In the genomic region with DNA sequence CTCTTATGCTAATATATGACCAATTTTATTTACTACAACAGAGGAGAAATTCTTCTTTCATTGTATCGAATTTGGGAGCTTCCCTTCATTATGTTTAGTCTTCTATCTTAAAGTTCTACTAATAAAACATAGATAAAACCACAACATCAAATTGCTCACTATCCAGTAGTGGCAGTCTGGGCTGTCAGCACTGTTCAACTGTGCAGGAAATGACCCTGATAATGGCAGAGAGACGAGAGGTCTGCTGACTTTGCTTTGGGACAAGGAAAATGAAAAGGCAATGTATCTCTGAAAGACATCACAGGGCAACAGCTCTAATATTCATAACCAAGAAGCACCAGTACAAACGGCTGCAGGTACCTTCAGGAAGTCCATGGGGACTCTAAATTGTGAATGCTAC, we compare ENCODE assay signal across 25 cellular contexts.
"Had no signal": no experiment of that assay in that cellular context is flagged by ENCODE, and none has a peak within 500 bp of the region (broad histone marks: within the 10 kb centered on the region; RNA-seq: fewer than 3 reads in every experiment).

No MANE protein-coding gene starts in this region.

- FAIRE-seq: bronchial epithelial cell, TTC549 had no signal

- H3K4me1 ChIP-seq: colonic mucosa, gastroesophageal sphincter, stomach, thyroid gland, upper lobe of left lung had no signal

- H3K4me3 Mint-ChIP-seq: activated B cell treated with CpG ODN at 0.5 μM for 24 hours; activated CD4-positive, alpha-beta T cell treated with anti-CD3 and anti-CD28 coated beads for 36 hours; activated naive CD8-positive, alpha-beta T cell; mesothelial cell of epicardium; naive B cell; nephron progenitor cell; stimulated activated naive B cell treated with anti-CD40 and anti-IgM and Interleukin-4, amounts not matched to agents 10 μg/mL and 1 μg/mL and 100 μg/mL, for 72 hours had no signal

- H3K9me3 ChIP-seq: colonic mucosa, gastroesophageal sphincter, neutrophil, stomach, thyroid gland, upper lobe of left lung had no signal

- DNase-seq: activated B cell treated with CpG ODN at 0.5 μM for 24 hours; activated CD4-positive, alpha-beta T cell treated with anti-CD3 and anti-CD28 coated beads for 36 hours; activated effector memory CD4-positive, alpha-beta T cell treated with Interleukin-2 at 50 U/mL for 16 hours; activated naive CD4-positive, alpha-beta T cell treated with Interleukin-2 at 50 U/mL for 16 hours; anterior cingulate cortex; cerebellar nuclear complex; colonic mucosa; dorsolateral prefrontal cortex; effector memory CD4-positive, alpha-beta T cell; erythroblast; kidney glomerular epithelial cell; naive B cell; nephron progenitor cell; stimulated activated CD4-positive, alpha-beta T cell treated with anti-CD3 and anti-CD28 coated beads, Interleukin-15, amount 100 ng/mL, for 24 hours; stimulated activated CD4-positive, alpha-beta T cell treated with anti-CD3 and anti-CD28 coated beads, Interleukin-2, amount 100 ng/mL, for 24 hours; stimulated activated naive B cell treated with anti-CD40 and anti-IgM and Interleukin-4, amounts not matched to agents 10 μg/mL and 1 μg/mL and 100 μg/mL, for 72 hours; stomach; thyroid gland; upper lobe of left lung had no signal

- H3K27ac Mint-ChIP-seq: activated B cell treated with CpG ODN at 0.5 μM for 24 hours; activated CD4-positive, alpha-beta T cell treated with anti-CD3 and anti-CD28 coated beads for 36 hours; activated naive CD8-positive, alpha-beta T cell; mesothelial cell of epicardium; stimulated activated naive B cell treated with anti-CD40 and anti-IgM and Interleukin-4, amounts not matched to agents 10 μg/mL and 1 μg/mL and 100 μg/mL, for 72 hours had no signal

- H3K9me3 Mint-ChIP-seq: activated B cell treated with CpG ODN at 0.5 μM for 24 hours; mesothelial cell of epicardium; naive B cell; nephron progenitor cell; stimulated activated naive B cell treated with anti-CD40 and anti-IgM and Interleukin-4, amounts not matched to agents 10 μg/mL and 1 μg/mL and 100 μg/mL, for 72 hours had no signal

- H3K27ac ChIP-seq: colonic mucosa, dorsolateral prefrontal cortex, gastroesophageal sphincter, neutrophil, stomach, thyroid gland, upper lobe of left lung had no signal

- H3K27me3 Mint-ChIP-seq: activated B cell treated with CpG ODN at 0.5 μM for 24 hours; activated CD4-positive, alpha-beta T cell treated with anti-CD3 and anti-CD28 coated beads for 36 hours; activated naive CD8-positive, alpha-beta T cell; naive B cell; stimulated activated naive B cell treated with anti-CD40 and anti-IgM and Interleukin-4, amounts not matched to agents 10 μg/mL and 1 μg/mL and 100 μg/mL, for 72 hours had no signal

- H3K4me3 ChIP-seq: colonic mucosa, dorsolateral prefrontal cortex, gastroesophageal sphincter, stomach, thyroid gland, upper lobe of left lung had no signal

- H3K27me3 ChIP-seq: colonic mucosa, dorsolateral prefrontal cortex, gastroesophageal sphincter, neutrophil, stomach, thyroid gland, upper lobe of left lung had no signal

- H3K4me1 Mint-ChIP-seq: activated B cell treated with CpG ODN at 0.5 μM for 24 hours; activated CD4-positive, alpha-beta T cell treated with anti-CD3 and anti-CD28 coated beads for 36 hours; mesothelial cell of epicardium; naive B cell; nephron progenitor cell; stimulated activated naive B cell treated with anti-CD40 and anti-IgM and Interleukin-4, amounts not matched to agents 10 μg/mL and 1 μg/mL and 100 μg/mL, for 72 hours had no signal

- ATAC-seq: activated CD4-positive, alpha-beta T cell treated with anti-CD3 and anti-CD28 coated beads for 36 hours; gastroesophageal sphincter; stimulated activated naive B cell treated with anti-CD40 and anti-IgM and Interleukin-4, amounts not matched to agents 10 μg/mL and 1 μg/mL and 100 μg/mL, for 72 hours had no signal
